12 cellular contexts compared by ENCODE assay signal in genomic region chr6:89270951-89271721, GRCh38. TPM values are rescaled to one million over a fixed set of nuclear protein-coding genes. Genes with fewer than 3 reads are reported as not detected.
A peak's percentile ranks its signal among the peaks of the same experiment; 100 is the strongest.
DNase-seq lines count a peak whose midpoint lies in the region; ATAC-seq, FAIRE-seq and TF ChIP-seq lines count a peak whose summit lies in the region.
"Had no signal": no experiment of that assay in that cellular context is flagged by ENCODE, and none has a peak within 500 bp of the region (broad histone marks: within the 10 kb centered on the region; RNA-seq: fewer than 3 reads in every experiment).

No MANE protein-coding gene starts in this region.

- H3K36me3 Mint-ChIP-seq in activated naive CD8-positive, alpha-beta T cell treated with anti-CD3 and anti-CD28 coated beads for 36 hours, result no peaks in the 10 kb centered on the region

- H3K27ac ChIP-seq in GM12878 (ENCODE audit: control insufficient read depth, insufficient read depth), result peak overlapping the region; percentile 37

- no TSS peak for BruUV-seq in GM12878 (replicated peaks; lab: Mats Ljungman, UMichigan)

- intact Hi-C loops in GM12878 (cut with micrococcal nuclease; ENCODE audit: unreplicated experiment), result no loop called here

- peaks cover 5% of the 10 kb centered on the region for H3K4me1 Mint-ChIP-seq in activated naive CD8-positive, alpha-beta T cell treated with anti-CD3 and anti-CD28 coated beads for 36 hours

- no peak for TF ChIP-seq RAD21 in GM12878 (IDR thresholded peaks at IDR 0.05; ENCODE audit: insufficient read depth, low read depth, low read length)

- H3K4me2 ChIP-seq in GM12878 (ENCODE audit: control insufficient read depth, insufficient read depth), result peak overlapping the region; percentile 83

- CTCF ChIA-PET in GM12878 (lab: Yijun Ruan, JAX), result interaction anchor here (0.6 to 1.6 kb wide), 11 partner anchors 10 to 288 kb away, joined by 3 to 7 read pairs (median 3); no protein-coding TSS in a partner anchor

- in situ Hi-C loops in GM12878 (cut with MboI), result no loop called here

- no peaks in the 10 kb centered on the region for H3K36me3 ChIP-seq in GM12878 (ENCODE audit: control insufficient read depth in 2 of 2, insufficient read depth in 2 of 2, low read length in 1 of 2)

- H3K9me3 ChIP-seq in GM12878 (replicated peaks; ENCODE audit: control insufficient read depth, insufficient read depth, low read length), result no peaks in the 10 kb centered on the region

- peaks cover 22% of the 10 kb centered on the region for H3K4me1 ChIP-seq in GM12878 (ENCODE audit: control insufficient read depth, insufficient read depth, low read length)

- no peak overlapping the region for H3K4me3 Mint-ChIP-seq in activated naive CD8-positive, alpha-beta T cell treated with anti-CD3 and anti-CD28 coated beads for 36 hours
- H3K4me3 Mint-ChIP-seq: CD4-positive, alpha-beta T cell; nephron progenitor cell; T-helper 17 cell had no signal

- no peak overlapping the region for H3K27ac Mint-ChIP-seq in activated naive CD8-positive, alpha-beta T cell treated with anti-CD3 and anti-CD28 coated beads for 36 hours
- H3K27ac Mint-ChIP-seq: CD4-positive, alpha-beta T cell; nephron progenitor cell; T-helper 17 cell had no signal

- peak overlapping the region; percentile 75 for H2AFZ ChIP-seq in GM12878 (ENCODE audit: control insufficient read depth, low read depth, low read length)

- SMC1A ChIA-PET in GM12878 (lab: Charles Lee; ENCODE audit: uncharacterized antibody, unreplicated experiment), result interaction anchor here (0.6 to 2.0 kb wide), 7 partner anchors 9 to 258 kb away, joined by 3 to 7 read pairs (median 3); no protein-coding TSS in a partner anchor

- WGBS in GM12878 (ENCODE audit: insufficient coverage, insufficient replicate concordance, low lambda C conversion rate, missing lambda C conversion rate), result 53% methylated on average over 14 of the region's 14 CpGs

- no peak for TF ChIP-seq EP300 in GM12878 (IDR thresholded peaks at IDR 0.05; ENCODE audit: borderline replicate concordance in 1 of 2, control insufficient read depth in 1 of 2, low read depth in 2 of 2, low read length in 2 of 2)

- H3K4me3 ChIP-seq in GM12864 (ENCODE audit: low read depth, low read length), result no peak overlapping the region
- H3K4me3 ChIP-seq in GM12878, result peak overlapping the region; percentile 15; the same call in 1 of the 2 replicates

- no peak for TF ChIP-seq POLR2A in GM12878 (IDR thresholded peaks at IDR 0.05; ENCODE audit: low read depth, low read length)

- peak; percentile 57 for ATAC-seq in GM21360 (IDR thresholded peaks at IDR 0.05; ENCODE audit: unreplicated experiment)
- ATAC-seq in HG03342 (IDR thresholded peaks at IDR 0.05; ENCODE audit: unreplicated experiment), result peak; percentile 76
- peak; percentile 88 for ATAC-seq in GM12878
- no peak for ATAC-seq in SK-N-SH treated with all-trans-retinoic acid at 6 μM for 48 hours
- ATAC-seq: T-helper 17 cell had no signal

- H4K20me1 ChIP-seq in GM12878 (ENCODE audit: control insufficient read depth, insufficient read depth), result no peaks in the 10 kb centered on the region

- TF ChIP-seq CTCF in GM12864 (IDR thresholded peaks at IDR 0.05; ENCODE audit: low read depth, low read length, missing control alignments) (no peak), GM12878 (IDR thresholded peaks at IDR 0.05 in 2 of 3, conservative IDR thresholded peaks at IDR 0.05 in 1 of 3; ENCODE audit: control insufficient read depth in 2 of 3, extremely low read depth in 1 of 3, insufficient read depth in 1 of 3, low read depth in 3 of 3, low read length in 3 of 3) (no peak)

- peak; percentile 64 for FAIRE-seq in GM12878 (lab: Jason Lieb, UNC)

- H3K9ac ChIP-seq in GM12878 (ENCODE audit: control insufficient read depth, insufficient read depth, low read length), result peak overlapping the region; percentile 35; the same call in 1 of the 2 replicates

- RAD21 ChIA-PET in GM12878 (lab: Charles Lee; ENCODE audit: unreplicated experiment), result interaction anchor here (1.2 kb wide), 1 partner anchor 27 kb away, joined by 3 read pairs; no protein-coding TSS in a partner anchor

- H3K9me3 Mint-ChIP-seq in activated naive CD8-positive, alpha-beta T cell treated with anti-CD3 and anti-CD28 coated beads for 36 hours, result no peaks in the 10 kb centered on the region
- H3K9me3 Mint-ChIP-seq: CD4-positive, alpha-beta T cell; nephron progenitor cell had no signal

- DNase-seq in GM12864 (ENCODE audit: low read depth) (peak; percentile 16), GM12878 (ENCODE audit: low read depth, low spot score) (peak; percentile 21), NCI-H2107 (lab: John Stamatoyannopoulos, UW) (no peak)
- DNase-seq in stimulated activated CD4-positive, alpha-beta T cell treated with anti-CD3 and anti-CD28 coated beads, Interleukin-2, amount 100 ng/mL, for 24 hours, result no peak
- no peak for DNase-seq in activated naive CD8-positive, alpha-beta T cell treated with anti-CD3 and anti-CD28 coated beads for 36 hours
- DNase-seq: activated effector memory CD4-positive, alpha-beta T cell treated with anti-CD3 and anti-CD28 coated beads, Interleukin-2, amount 50 U/mL, for 16 hours; CD4-positive, alpha-beta T cell; nephron progenitor cell; T-helper 17 cell had no signal

- H3K27me3 ChIP-seq in GM12878 (replicated peaks in 1 of 2; ENCODE audit: control insufficient read depth in 2 of 2, insufficient read depth in 2 of 2, low read length in 1 of 2), result no peaks in the 10 kb centered on the region

- peaks cover 4% of the 10 kb centered on the region for H3K27me3 Mint-ChIP-seq in activated naive CD8-positive, alpha-beta T cell treated with anti-CD3 and anti-CD28 coated beads for 36 hours
- H3K27me3 Mint-ChIP-seq: CD4-positive, alpha-beta T cell; T-helper 17 cell had no signal

- POLR2A ChIA-PET in GM12878 (lab: Charles Lee), result interaction anchor here (0.5 to 1.2 kb wide), 5 partner anchors 12 to 548 kb away, joined by 3 to 4 read pairs (median 3); partner anchors contain the start of genes PNRC1 and UBE2J1

- no peaks in the 10 kb centered on the region for H3K79me2 ChIP-seq in GM12878 (ENCODE audit: control insufficient read depth, insufficient read depth, low read length)

TF ChIP-seq in GM12878, 131 proteins besides CTCF, POLR2A, EP300 and RAD21 (continues in another document):
- no peak for TF ChIP-seq RFX5 (IDR thresholded peaks at IDR 0.05; ENCODE audit: low read depth, low read length)
- TF ChIP-seq RB1 (IDR thresholded peaks at IDR 0.05; ENCODE audit: borderline replicate concordance), result no peak
- TF ChIP-seq TAF1 (IDR thresholded peaks at IDR 0.05; ENCODE audit: borderline replicate concordance, low read depth, low read length), result no peak
- no peak for TF ChIP-seq PML (IDR thresholded peaks at IDR 0.05; ENCODE audit: low read length)
- no peak for TF ChIP-seq MTA2 (IDR thresholded peaks at IDR 0.05; ENCODE audit: low read depth)
- TF ChIP-seq IKZF1 (conservative IDR thresholded peaks at IDR 0.05), result 0 out of 2 replicates have a peak, but pooled peaks have one; percentile 25
- no peak for TF ChIP-seq CBX3 (IDR thresholded peaks at IDR 0.05; ENCODE audit: borderline replicate concordance, low read depth)

RNA-seq across cellular contexts. Expression of gene GABRR2, which starts 44.0 kb away (rescaled TPM):
- total RNA-seq in GM12878 (2013; cell fraction: nucleolus; rRNA removed), result 2.9 and 4.1 TPM in 2 replicates
- total RNA-seq in GM12878 (2014; rRNA removed), result 0.23 and 0.33 TPM in 2 replicates
- 0.31 and 0.32 TPM in 2 replicates for total RNA-seq in GM12878 (2014; rRNA removed; fragmentation: Illumina TruSeq; extraction: Trizol)
- total RNA-seq in GM12878 (2021), result 0.35 and 0.54 TPM in 2 replicates
- 0.35 TPM for polyA plus RNA-seq in GM12878 (2011; ENCODE audit: low read depth)
- polyA plus RNA-seq in GM12878 (2011; rRNA removed), result 0.27 and 0.34 TPM in 2 replicates
- 0.36 and 0.37 TPM in 2 replicates for polyA plus RNA-seq in GM12878 (2011; cell fraction: cytosol; rRNA removed)
- polyA plus RNA-seq in GM12878 (2011; cell fraction: nucleus; rRNA removed), result 4.2 and 4.3 TPM in 2 replicates
- polyA plus RNA-seq in GM12878 (2012), result 0.38 and 0.58 TPM in 2 replicates
- 0.59 and 0.72 TPM in 2 replicates for polyA plus RNA-seq in GM12878 (2014; fragmentation: Illumina TruSeq; extraction: Trizol)
- polyA plus RNA-seq in GM12878 (2014; fragmentation: Nextera tagmentation; extraction: Ambion mirVana), result not detected
- polyA plus RNA-seq in GM12878 (2014; rRNA removed), result 0.33 and 0.62 TPM in 2 replicates
- polyA plus RNA-seq in GM12878 (2016; fragmentation: Nextera tagmentation; extraction: Ambion mirVana), result under 1 TPM; 0.16 to 0.19 TPM
- 0.22 and 0.26 TPM in 2 replicates for polyA minus RNA-seq in GM12878 (2011; rRNA and poly(A)+ RNA removed)
- polyA minus RNA-seq in GM12878 (2011; cell fraction: cytosol; rRNA and poly(A)+ RNA removed), result not detected in 2 replicates
- 0.48 and 0.77 TPM in 2 replicates for polyA minus RNA-seq in GM12878 (2011; cell fraction: nucleus; rRNA and poly(A)+ RNA removed)
- total RNA-seq in activated naive CD8-positive, alpha-beta T cell treated with anti-CD3 and anti-CD28 coated beads for 36 hours, result under 1 TPM in 1 of 2 experiments, not detected in 1; 0.12 TPM

RNA-seq across cellular contexts. Expression of gene GABRR1, which starts 54.0 kb away (rescaled TPM):
- not detected in 2 replicates for total RNA-seq in GM12878 (2013; cell fraction: nucleolus; rRNA removed)
- total RNA-seq in GM12878 (2014; rRNA removed) (not detected in 2 replicates), GM12878 (2014; rRNA removed; fragmentation: Illumina TruSeq; extraction: Trizol) (not detected in 2 replicates), GM12878 (2021) (not detected in 2 replicates)
- polyA plus RNA-seq in GM12878 (2011; ENCODE audit: low read depth), result not detected
- polyA plus RNA-seq in GM12878 (2011; rRNA removed) (not detected in 2 replicates), GM12878 (2014; fragmentation: Illumina TruSeq; extraction: Trizol) (not detected in 2 replicates), GM12878 (2014; fragmentation: Nextera tagmentation; extraction: Ambion mirVana) (not detected), GM12878 (2014; rRNA removed) (not detected in 2 replicates), GM12878 (2016; fragmentation: Nextera tagmentation; extraction: Ambion mirVana) (not detected)
- not detected in 2 replicates for polyA plus RNA-seq in GM12878 (2011; cell fraction: cytosol; rRNA removed)
- not detected in 2 replicates for polyA plus RNA-seq in GM12878 (2011; cell fraction: nucleus; rRNA removed)
- polyA plus RNA-seq in GM12878 (2012), result not detected in 2 replicates
- polyA minus RNA-seq in GM12878 (2011; rRNA and poly(A)+ RNA removed), result not detected in 2 replicates
- polyA minus RNA-seq in GM12878 (2011; cell fraction: cytosol; rRNA and poly(A)+ RNA removed), result not detected in 2 replicates
- not detected in 2 replicates for polyA minus RNA-seq in GM12878 (2011; cell fraction: nucleus; rRNA and poly(A)+ RNA removed)
- not detected for total RNA-seq in activated naive CD8-positive, alpha-beta T cell treated with anti-CD3 and anti-CD28 coated beads for 36 hours
- total RNA-seq: CD4-positive, alpha-beta T cell; T-helper 17 cell had no signal

Comparison
In these comparisons a context has a peak if more than half of its experiments do, and no peak if none do; other contexts are left out.
1. DNase-seq: peak in GM12864 (single experiment) and GM12878 (single experiment); none in NCI-H2107 (single experiment), stimulated activated CD4-positive, alpha-beta T cell treated with anti-CD3 and anti-CD28 coated beads, Interleukin-2, amount 100 ng/mL, for 24 hours (0 of 2) and activated naive CD8-positive, alpha-beta T cell treated with anti-CD3 and anti-CD28 coated beads for 36 hours (single experiment).